ENCODE assay signal across 19 cellular contexts in the genomic region with DNA sequence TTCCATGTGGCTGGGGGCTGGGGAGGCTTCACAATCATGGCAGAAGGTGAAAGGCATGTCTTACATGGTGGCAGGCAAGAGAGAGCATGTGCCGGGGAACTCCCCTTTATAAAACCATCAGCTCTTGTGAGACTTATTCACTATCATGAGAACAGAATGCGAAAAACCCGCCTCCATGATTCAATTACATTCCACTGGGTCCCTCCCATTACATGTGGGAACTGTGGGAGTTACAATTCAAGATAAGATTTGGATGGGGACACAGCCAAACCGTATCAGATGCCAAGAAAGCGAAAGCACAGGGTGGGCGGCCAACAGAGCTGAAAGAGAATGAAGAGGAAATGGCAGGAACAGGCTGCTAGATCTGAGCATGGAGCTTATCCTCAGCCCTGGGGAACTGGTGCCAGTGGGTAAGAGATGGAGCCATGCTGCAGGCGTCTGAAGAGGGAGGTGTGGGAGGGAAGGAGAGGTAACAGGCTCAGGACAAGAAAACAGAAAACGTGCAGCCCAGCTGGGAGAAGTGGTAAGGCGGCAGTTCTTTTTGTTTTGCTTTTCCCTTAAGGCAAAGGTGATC.
DNase-seq lines count a peak whose midpoint lies in the region; ATAC-seq and TF ChIP-seq lines count a peak whose summit lies in the region.
"Had no signal": no experiment of that assay in that cellular context is flagged by ENCODE, and none has a peak within 500 bp of the region (broad histone marks: within the 10 kb centered on the region; RNA-seq: fewer than 3 reads in every experiment).

No MANE protein-coding gene starts in this region.

- H2AFZ ChIP-seq in fibroblast of lung (ENCODE audit: low read length): no peak overlapping the region
- H2AFZ ChIP-seq: GM23248 had no signal

- intact Hi-C loops in Right ventricle myocardium superior (cut with DNase I) (no loop called here), cardiac septum (cut with DNase I) (no loop called here), A673 (cut with micrococcal nuclease; ENCODE audit: unreplicated experiment) (no loop called here)

- H3K27ac ChIP-seq in fibroblast of lung (ENCODE audit: insufficient read depth, low read length) (no peak overlapping the region), A673 (ENCODE audit: low read depth, low read length, poor library complexity, severe bottlenecking) (no peak overlapping the region)
- H3K27ac ChIP-seq: GM23248 had no signal

- no peaks in the 10 kb centered on the region for H4K20me1 ChIP-seq in fibroblast of lung (ENCODE audit: control insufficient read depth, extremely low read depth, insufficient read depth, low read length)

- H3K4me2 ChIP-seq in fibroblast of lung (ENCODE audit: extremely low read depth, insufficient read depth, low read length): no peak overlapping the region

- H3K9ac ChIP-seq in fibroblast of lung (ENCODE audit: insufficient read depth, low read length): no peak overlapping the region
- H3K9ac ChIP-seq: GM23248 had no signal

- TF ChIP-seq CTCF in fibroblast of lung (conservative IDR thresholded peaks at IDR 0.05 in 1 of 2, IDR thresholded peaks at IDR 0.05 in 1 of 2; ENCODE audit: low read depth in 1 of 2, low read length in 2 of 2): no peak
- TF ChIP-seq CTCF in A673 (conservative IDR thresholded peaks at IDR 0.05; ENCODE audit: low read depth, low read length): no peak

- BruUV-seq in A673 (replicated peaks; lab: Mats Ljungman, UMichigan): no TSS peak

- H3K9me3 ChIP-seq in fibroblast of lung (ENCODE audit: control insufficient read depth, insufficient read depth, low read depth, low read length): no peaks in the 10 kb centered on the region
- H3K9me3 ChIP-seq in A673 (ENCODE audit: low read depth, low read length, poor library complexity, severe bottlenecking): no peaks in the 10 kb centered on the region

- CTCF ChIA-PET in A673 (lab: Charles Lee): no interaction called here

- POLR2A ChIA-PET in A673 (lab: Charles Lee; ENCODE audit: low non-redundant PET): no interaction called here

- no peaks in the 10 kb centered on the region for H3K4me1 ChIP-seq in fibroblast of lung (ENCODE audit: control insufficient read depth, extremely low read depth, insufficient read depth, low read length)
- H3K4me1 ChIP-seq in A673 (ENCODE audit: insufficient read depth, low read length, poor library complexity, severe bottlenecking): no peaks in the 10 kb centered on the region

- ATAC-seq in Right ventricle myocardium superior (ENCODE audit: poor library complexity): peak; percentile 42
- ATAC-seq in GM21381 (IDR thresholded peaks at IDR 0.05; ENCODE audit: unreplicated experiment): no peak
- no peak for ATAC-seq in HG02798 (IDR thresholded peaks at IDR 0.05; ENCODE audit: poor library complexity, unreplicated experiment)
- ATAC-seq: HCT116 had no signal

- H3K4me3 ChIP-seq in fibroblast of lung (replicated peaks in 1 of 4; ENCODE audit: control extremely low read depth in 1 of 4, insufficient read depth in 1 of 4, low read depth in 3 of 4, low read length in 4 of 4) (no peak overlapping the region), A673 (ENCODE audit: low read depth, low read length, poor library complexity, severe bottlenecking) (no peak overlapping the region)
- H3K4me3 ChIP-seq: GM23248 had no signal

- H3K79me2 ChIP-seq in fibroblast of lung (ENCODE audit: control insufficient read depth, insufficient read depth, low read length): no peaks in the 10 kb centered on the region

- no peaks in the 10 kb centered on the region for H3K27me3 ChIP-seq in fibroblast of lung (ENCODE audit: control insufficient read depth, insufficient read depth, low read length)
- no peaks in the 10 kb centered on the region for H3K27me3 ChIP-seq in A673 (replicated peaks; ENCODE audit: insufficient read depth, low read depth, low read length, poor library complexity)

- DNase-seq in Right ventricle myocardium superior (no peak), cardiac septum (ENCODE audit: low spot score) (no peak), fibroblast of lung (ENCODE audit: low read depth in 2 of 2) (peak; percentile 17 to 80), inferior parietal cortex (ENCODE audit: extremely low spot score) (peak; percentile 4), A673 (ENCODE audit: low spot score) (no peak)
- no peak for DNase-seq in stimulated activated naive CD4-positive, alpha-beta T cell (lab: John Stamatoyannopoulos, UW)
- DNase-seq: CD4-positive, alpha-beta T cell; DMS153; GDM1; GM23248; KBM-7; NCI-H1105; NCI-H1694; NCI-H2081 treated with DMSO at 0.1 percent for 48 hours; NK-92 treated with Interleukin-12 subunit alpha and Interleukin-12 subunit beta, amount 100 ng/mL, for 24 hours; SHP77 treated with DMSO at 0.1 percent for 48 hours had no signal

- H3K36me3 ChIP-seq in fibroblast of lung (ENCODE audit: control insufficient read depth, insufficient read depth, low read length) (no peaks in the 10 kb centered on the region), A673 (ENCODE audit: insufficient read depth, low read length, poor library complexity, severe bottlenecking) (no peaks in the 10 kb centered on the region)

Comparison
In these comparisons a context has a peak if more than half of its experiments do, and no peak if none do; other contexts are left out.
1. DNase-seq: peak in fibroblast of lung (2 of 2) and inferior parietal cortex (single experiment); none in Right ventricle myocardium superior (single experiment), cardiac septum (single experiment), stimulated activated naive CD4-positive, alpha-beta T cell (0 of 6) and A673 (single experiment).